29 cellular contexts compared by ENCODE assay signal in the genomic region with DNA sequence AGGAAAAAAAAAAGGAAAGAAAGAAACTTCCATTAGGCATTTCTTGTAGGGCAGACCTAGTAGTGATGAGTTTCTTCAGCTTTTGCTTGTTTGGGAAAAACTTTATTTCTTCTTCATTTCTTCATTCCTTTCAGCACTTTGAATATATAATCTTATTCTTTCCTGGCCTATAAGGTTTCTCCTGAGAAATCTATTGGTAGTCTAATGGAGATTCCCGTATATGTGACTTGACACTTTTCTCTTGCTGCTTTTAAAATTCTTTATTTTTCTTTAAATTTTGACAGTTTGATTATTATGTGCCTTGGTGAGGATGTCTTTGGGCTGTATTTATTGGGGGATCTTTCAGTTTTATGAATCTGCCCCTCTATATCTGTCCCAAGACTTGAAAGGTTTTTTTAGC.
"Had no signal": no experiment of that assay in that cellular context is flagged by ENCODE, and none has a peak within 500 bp of the region (broad histone marks: within the 10 kb centered on the region; RNA-seq: fewer than 3 reads in every experiment).

No MANE protein-coding gene starts in this region.

- H2AFZ ChIP-seq: hepatocyte had no signal

- H3K27me3 ChIP-seq: colonic mucosa, esophagus muscularis mucosa, gastrocnemius medialis had no signal

- FAIRE-seq: endometrium, endothelial cell of umbilical vein, frontal cortex had no signal

- H3K27ac ChIP-seq: colonic mucosa, coronary artery, dorsolateral prefrontal cortex, epithelial cell of prostate, esophagus muscularis mucosa, esophagus squamous epithelium, foreskin keratinocyte, gastrocnemius medialis, gastroesophageal sphincter, heart left ventricle, heart right ventricle, hepatocyte had no signal

- H3K4me3 Mint-ChIP-seq: dendritic cell treated with granulocyte-macrophage colony-stimulating factor and Interleukin-4, amounts not matched to agents 40 ng/mL and 50 ng/mL, for 4 days; effector memory CD8-positive, alpha-beta T cell; endodermal cell had no signal

- H3K27ac Mint-ChIP-seq: dendritic cell treated with granulocyte-macrophage colony-stimulating factor and Interleukin-4, amounts not matched to agents 40 ng/mL and 50 ng/mL, for 4 days; effector memory CD8-positive, alpha-beta T cell; endodermal cell had no signal

- H3K36me3 ChIP-seq: colonic mucosa, esophagus muscularis mucosa, esophagus squamous epithelium, gastrocnemius medialis, gastroesophageal sphincter, heart left ventricle, heart right ventricle had no signal

- DNase-seq: colonic mucosa; cortex of kidney; dermis blood vessel endothelial cell; dorsolateral prefrontal cortex; effector CD4-positive, alpha-beta T cell; effector CD8-positive, alpha-beta T cell; effector memory CD4-positive, alpha-beta T cell; effector memory CD8-positive, alpha-beta T cell; endodermal cell; erythroblast; esophagus squamous epithelium; foreskin fibroblast; foreskin keratinocyte; foreskin melanocyte; gastrocnemius medialis; glutamatergic neuron; head of caudate nucleus; heart left ventricle; heart right ventricle had no signal

- H3K4me1 ChIP-seq: colonic mucosa, foreskin keratinocyte had no signal

- H3K4me2 ChIP-seq: hepatocyte had no signal

- H3K9me3 Mint-ChIP-seq: effector memory CD8-positive, alpha-beta T cell had no signal

- ATAC-seq: effector memory CD8-positive, alpha-beta T cell; esophagus mucosa; foreskin keratinocyte; gastrocnemius medialis; gastroesophageal sphincter; heart left ventricle; heart right ventricle had no signal

- H3K9me3 ChIP-seq: colonic mucosa, gastrocnemius medialis, gastroesophageal sphincter had no signal

- H3K4me3 ChIP-seq: colonic mucosa, coronary artery, dorsolateral prefrontal cortex, esophagus muscularis mucosa, esophagus squamous epithelium, gastrocnemius medialis, gastroesophageal sphincter, heart left ventricle, heart right ventricle, hepatocyte had no signal
